Comparison of ENCODE assay signal across 1 cellular context in genomic region chr7:141737836-141738591, GRCh38.
A peak's percentile ranks its signal among the peaks of the same experiment; 100 is the strongest.
TF ChIP-seq lines count a peak whose summit lies in the region.

SSBP1 (plus strand) TSS chr7:141738358; CDS start chr7:141739167, 809 bp downstream.

TF ChIP-seq in HepG2, 621 proteins besides CTCF, POLR2A, EP300 and RAD21 (continued from another document and continues in another):
- peak; percentile 86 for TF ChIP-seq PRDM10 (CRISPR knock-in tag; IDR thresholded peaks at IDR 0.05; ENCODE audit: low read depth)
- TF ChIP-seq KDM6A (CRISPR knock-in tag; IDR thresholded peaks at IDR 0.05; ENCODE audit: low read depth), result peak; percentile 12; the same call in 1 of the 2 replicates
- no peak for TF ChIP-seq MATR3 (CRISPR knock-in tag; IDR thresholded peaks at IDR 0.05)
- TF ChIP-seq ETV6 (CRISPR knock-in tag; conservative IDR thresholded peaks at IDR 0.05), result peak; percentile 83
- no peak; the same call in 1 of the 2 replicates for TF ChIP-seq STAT6 (CRISPR knock-in tag; IDR thresholded peaks at IDR 0.05; ENCODE audit: borderline replicate concordance)
- no peak for TF ChIP-seq ZNF484 (CRISPR knock-in tag; IDR thresholded peaks at IDR 0.05; ENCODE audit: borderline replicate concordance, low read depth)
- TF ChIP-seq AHDC1 (CRISPR knock-in tag; IDR thresholded peaks at IDR 0.05; ENCODE audit: borderline replicate concordance), result peak; percentile 63; the same call in 1 of the 2 replicates
- TF ChIP-seq HOXA9 (CRISPR knock-in tag; IDR thresholded peaks at IDR 0.05; ENCODE audit: borderline replicate concordance), result no peak
- no peak; the same call in 1 of the 2 replicates for TF ChIP-seq ZFAT (CRISPR knock-in tag; conservative IDR thresholded peaks at IDR 0.05)
- TF ChIP-seq ZHX1 (CRISPR knock-in tag; IDR thresholded peaks at IDR 0.05; ENCODE audit: low read depth), result no peak; the same call in 1 of the 2 replicates
- no peak for TF ChIP-seq KIAA2018 (CRISPR knock-in tag; IDR thresholded peaks at IDR 0.05; ENCODE audit: borderline replicate concordance)
- peak; percentile 96 for TF ChIP-seq ZNF557 (CRISPR knock-in tag; IDR thresholded peaks at IDR 0.05)
- peak; percentile 97 for TF ChIP-seq TARDBP (CRISPR knock-in tag; IDR thresholded peaks at IDR 0.05)
- TF ChIP-seq ZNF232 (CRISPR knock-in tag; IDR thresholded peaks at IDR 0.05; ENCODE audit: borderline replicate concordance), result peak; percentile 90; the same call in 1 of the 2 replicates
- TF ChIP-seq NR2F1 (CRISPR knock-in tag; IDR thresholded peaks at IDR 0.05), result no peak; a peak in 2 of 4 replicates
- peak; percentile 69; the same call in 1 of the 2 replicates for TF ChIP-seq ZNF710 (CRISPR knock-in tag; IDR thresholded peaks at IDR 0.05; ENCODE audit: borderline replicate concordance)
